8 cellular contexts compared by ENCODE assay signal in genomic region chr17:55513885-55514590, GRCh38. TPM values are rescaled to one million over a fixed set of nuclear protein-coding genes. Genes with fewer than 3 reads are reported as not detected.
A peak's percentile ranks its signal among the peaks of the same experiment; 100 is the strongest.
DNase-seq lines count a peak whose midpoint lies in the region; ATAC-seq and TF ChIP-seq lines count a peak whose summit lies in the region.

No MANE protein-coding gene starts in this region.

- no peaks in the 10 kb centered on the region for H3K9me3 ChIP-seq in body of pancreas

- DNase-seq in GM13976 (ENCODE audit: low spot score) (peak; percentile 63), NCI-H2107 (lab: John Stamatoyannopoulos, UW) (peak; percentile 45), UCSD-AML1 (lab: John Stamatoyannopoulos, UW; ENCODE audit: unreplicated experiment) (peak; percentile 26), body of pancreas (peak; percentile 65 to 76 (median 71)), inferior parietal cortex (ENCODE audit: extremely low spot score) (peak; percentile 94)
- peak; percentile 77 for DNase-seq in stimulated activated CD4-positive, alpha-beta T cell treated with anti-CD3 and anti-CD28 coated beads, Interleukin-15, amount 100 ng/mL, for 24 hours

- H3K4me3 ChIP-seq in body of pancreas = no peak overlapping the region

- no peak overlapping the region for H3K27ac ChIP-seq in body of pancreas

- TF ChIP-seq CTCF in GM13976 (IDR thresholded peaks at IDR 0.05; ENCODE audit: borderline replicate concordance, control extremely low read depth, extremely low read depth, insufficient read depth, missing control alignments) = peak; percentile 81
- TF ChIP-seq CTCF in body of pancreas (IDR thresholded peaks at IDR 0.05) = peak; percentile 77 to 99 (median 83)

- no peaks in the 10 kb centered on the region for H3K36me3 ChIP-seq in body of pancreas (replicated peaks in 1 of 2; ENCODE audit: insufficient read depth in 1 of 2, low read depth in 2 of 2)

- peaks cover 6% of the 10 kb centered on the region for H3K4me1 ChIP-seq in body of pancreas

- 4 to 11% methylated on average over 5 of the region's 5 CpGs for WGBS in body of pancreas, 2 donors

- ATAC-seq in HG02973 (IDR thresholded peaks at IDR 0.05; ENCODE audit: unreplicated experiment) (peak; percentile 72), body of pancreas (peak; percentile 62), HG02840 (IDR thresholded peaks at IDR 0.05; ENCODE audit: low FRiP score, unreplicated experiment) (no peak)

- no peak for TF ChIP-seq POLR2A in body of pancreas (IDR thresholded peaks at IDR 0.05)

- peaks cover 0 to 3% of the 10 kb centered on the region in 2 donors for H3K27me3 ChIP-seq in body of pancreas

- intact Hi-C loops in body of pancreas (cut with DNase I) = loop anchor here (10.0 kb wide), 1 partner anchor 149 kb away; no protein-coding TSS in a partner anchor

- in situ Hi-C loops in GM13976 (cut with MboI; ENCODE audit: low sequenced_read_pairs, unreplicated experiment) = loop anchor here (10.0 kb wide), 2 partner anchors 159 to 519 kb away; no protein-coding TSS in a partner anchor

RNA-seq across cellular contexts. Expression of gene SMIM36, which starts 2.8 kb away (rescaled TPM):
- total RNA-seq in body of pancreas = not detected

Comparison
In these comparisons a context has a peak if more than half of its experiments do, and no peak if none do; other contexts are left out.
1. DNase-seq: peak in every context shown above with its lines; median percentile 94 in inferior parietal cortex; 77 in stimulated activated CD4-positive, alpha-beta T cell treated with anti-CD3 and anti-CD28 coated beads, Interleukin-15, amount 100 ng/mL, for 24 hours; 71 in body of pancreas; 63 in GM13976; 45 in NCI-H2107; 26 in UCSD-AML1.